16 cellular contexts compared by ENCODE assay signal in the genomic region with DNA sequence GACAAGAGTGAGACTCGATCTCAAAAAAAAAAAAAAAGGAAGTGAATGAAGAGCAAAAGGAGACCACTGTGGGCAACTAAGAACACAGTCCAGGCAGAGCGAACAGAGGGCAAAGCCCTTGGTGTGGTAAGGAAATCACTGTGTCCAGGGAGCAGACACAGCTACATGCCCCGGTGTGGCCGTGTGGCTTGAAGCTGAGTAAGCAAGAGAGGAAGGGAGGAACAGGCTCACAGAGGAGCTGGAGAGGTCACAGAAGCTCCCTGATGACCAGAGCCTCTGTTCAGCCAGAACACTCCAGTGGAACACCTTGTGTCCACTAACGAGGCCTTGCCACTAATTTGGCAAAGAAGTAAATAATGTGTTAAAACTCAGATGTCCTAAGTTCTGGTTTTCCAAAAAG.
A peak's percentile ranks its signal among the peaks of the same experiment; 100 is the strongest.
DNase-seq lines count a peak whose midpoint lies in the region; TF ChIP-seq lines count a peak whose summit lies in the region.
"Had no signal": no experiment of that assay in that cellular context is flagged by ENCODE, and none has a peak within 500 bp of the region (broad histone marks: within the 10 kb centered on the region; RNA-seq: fewer than 3 reads in every experiment).

No MANE protein-coding gene starts in this region.

- peak overlapping the region; percentile 65 for H3K4me3 Mint-ChIP-seq in endothelial cell (ENCODE audit: unreplicated experiment)

- no peaks in the 10 kb centered on the region for H3K36me3 ChIP-seq in osteoblast (ENCODE audit: insufficient read depth, low read length)
- H3K36me3 ChIP-seq: BLaER1, HAP-1 had no signal

- no peak overlapping the region for H3K27ac ChIP-seq in osteoblast (ENCODE audit: low read depth, low read length)
- H3K27ac ChIP-seq: BLaER1 had no signal

- H3K4me1 Mint-ChIP-seq in endothelial cell (ENCODE audit: unreplicated experiment), result peaks cover 59% of the 10 kb centered on the region

- peaks cover 17% of the 10 kb centered on the region for H3K27me3 Mint-ChIP-seq in endothelial cell (ENCODE audit: unreplicated experiment)

- peak overlapping the region; percentile 58 for H3K27ac Mint-ChIP-seq in endothelial cell (ENCODE audit: unreplicated experiment)
- H3K27ac Mint-ChIP-seq: CD4-positive, alpha-beta memory T cell had no signal

- H3K79me2 ChIP-seq in osteoblast (ENCODE audit: insufficient read depth, low read length), result no peaks in the 10 kb centered on the region

- peaks cover 16% of the 10 kb centered on the region for H3K4me1 ChIP-seq in osteoblast (ENCODE audit: insufficient read depth, low read length)
- H3K4me1 ChIP-seq: HAP-1 had no signal

- H3K36me3 Mint-ChIP-seq in endothelial cell (ENCODE audit: low read depth, unreplicated experiment), result peaks cover 7% of the 10 kb centered on the region

- H2AFZ ChIP-seq in osteoblast (ENCODE audit: low read length), result no peak overlapping the region

- H3K27me3 ChIP-seq in osteoblast (ENCODE audit: insufficient read depth, low read length), result peaks cover 3% of the 10 kb centered on the region

- TF ChIP-seq CTCF in endothelial cell (IDR thresholded peaks at IDR 0.05; ENCODE audit: unreplicated experiment), result no peak
- TF ChIP-seq CTCF in osteoblast (IDR thresholded peaks at IDR 0.05; ENCODE audit: extremely low read depth, low read depth, low read length), result no peak
- no peak for TF ChIP-seq CTCF in GM10266 (IDR thresholded peaks at IDR 0.05; ENCODE audit: control insufficient read depth, insufficient read depth, low read depth, missing control alignments)

- DNase-seq in A172 (ENCODE audit: low spot score), result peak; percentile 18
- DNase-seq in M059J (ENCODE audit: low read depth), result peak; percentile 54
- no peak for DNase-seq in endothelial cell (ENCODE audit: low spot score)
- peak; percentile 81 for DNase-seq in osteoblast (ENCODE audit: insufficient read length, low spot score, missing footprints)
- DNase-seq in NCI-H69 (lab: John Stamatoyannopoulos, UW), result no peak
- no peak for DNase-seq in GM10266 (ENCODE audit: extremely low spot score)
- DNase-seq in DMS114 treated with DMSO at 0.1 percent for 48 hours (lab: John Stamatoyannopoulos, UW; ENCODE audit: unreplicated experiment), result no peak
- DNase-seq in NCI-H2227 treated with DMSO at 0.1 percent for 48 hours (lab: John Stamatoyannopoulos, UW), result no peak
- DNase-seq: CD4-positive, alpha-beta memory T cell; NCI-H1105 treated with DMSO at 0.1 percent for 48 hours; NCI-H1694; NCI-H2081 treated with DMSO at 0.1 percent for 48 hours; NCI-H748 treated with DMSO at 0.1 percent for 48 hours; NK-92 treated with Interleukin-12 subunit alpha and Interleukin-12 subunit beta, amount 100 ng/mL, for 24 hours had no signal

- H3K4me2 ChIP-seq in osteoblast (ENCODE audit: insufficient read depth, low read length), result no peak overlapping the region
- H3K4me2 ChIP-seq: BLaER1 had no signal

- H4K20me1 ChIP-seq in osteoblast (ENCODE audit: insufficient read depth, low read length), result no peaks in the 10 kb centered on the region
- H4K20me1 ChIP-seq: BLaER1 had no signal

- H3K9me3 Mint-ChIP-seq in endothelial cell (ENCODE audit: unreplicated experiment), result no peaks in the 10 kb centered on the region
- H3K9me3 Mint-ChIP-seq: CD4-positive, alpha-beta memory T cell had no signal

- H3K9me3 ChIP-seq in osteoblast (ENCODE audit: low read depth, low read length), result no peaks in the 10 kb centered on the region
- H3K9me3 ChIP-seq: HAP-1 had no signal

- no peak overlapping the region for H3K4me3 ChIP-seq in osteoblast (ENCODE audit: insufficient read depth, low read length)
- H3K4me3 ChIP-seq: BLaER1, HAP-1 had no signal

Comparison
In these comparisons a context has a peak if more than half of its experiments do, and no peak if none do; other contexts are left out.
1. DNase-seq: peak in A172 (single experiment), M059J (single experiment) and osteoblast (single experiment); none in endothelial cell (single experiment), NCI-H69 (single experiment), GM10266 (single experiment), DMS114 treated with DMSO at 0.1 percent for 48 hours (single experiment) and NCI-H2227 treated with DMSO at 0.1 percent for 48 hours (single experiment).